ENCODE assay signal across 20 cellular contexts in genomic region chr1:208084220-208084619, GRCh38.
DNase-seq lines count a peak whose midpoint lies in the region; ATAC-seq, FAIRE-seq and TF ChIP-seq lines count a peak whose summit lies in the region.
"Had no signal": no experiment of that assay in that cellular context is flagged by ENCODE, and none has a peak within 500 bp of the region (broad histone marks: within the 10 kb centered on the region; RNA-seq: fewer than 3 reads in every experiment).

No MANE protein-coding gene starts in this region.

- H3K79me1 ChIP-seq in H1 (ENCODE audit: low read depth, low read length) (no peaks in the 10 kb centered on the region), mesendoderm (ENCODE audit: low read length) (no peaks in the 10 kb centered on the region)

- peaks cover 35% of the 10 kb centered on the region for H3K36me3 Mint-ChIP-seq in type B pancreatic cell
- H3K36me3 Mint-ChIP-seq: CD8-positive, alpha-beta T cell had no signal

- 94% methylated on average over 16 of the region's 16 CpGs; no CpG with 5 or more reads in 1 of the 2 experiments for WGBS in H1 (ENCODE audit: extremely low coverage in 1 of 2, insufficient coverage in 1 of 2, insufficient read length in 1 of 2, insufficient replicate concordance in 2 of 2, low coverage in 1 of 2, low lambda C conversion rate in 2 of 2, missing lambda C conversion rate in 1 of 2), 2 experiments
- no CpG with 5 or more reads among the region's 16 CpGs for WGBS in mesendoderm (ENCODE audit: extremely low coverage, insufficient coverage, low lambda C conversion rate)

- no peak for TF ChIP-seq EP300 in H1 (IDR thresholded peaks at IDR 0.05; ENCODE audit: borderline replicate concordance in 1 of 2, low read depth in 2 of 2, low read length in 2 of 2)

- no peaks in the 10 kb centered on the region for H3K9me3 Mint-ChIP-seq in type B pancreatic cell
- H3K9me3 Mint-ChIP-seq: CD14-positive monocyte; CD8-positive, alpha-beta T cell; GM23338; H9 had no signal

- intact Hi-C loops in posterior vena cava (cut with DNase I), result no loop called here
- intact Hi-C loops in left cardiac atrium (cut with DNase I), result no loop called here

- no peaks in the 10 kb centered on the region for H4K20me1 ChIP-seq in H1 (replicated peaks in 1 of 2; ENCODE audit: control insufficient read depth in 1 of 2, insufficient read depth in 2 of 2, low read length in 2 of 2)

- no peak overlapping the region for H4K8ac ChIP-seq in H1 (ENCODE audit: extremely low read depth, insufficient read depth, low read length)
- H4K8ac ChIP-seq in mesendoderm (ENCODE audit: low read depth, low read length), result peak overlapping the region; percentile 16

- H2BK20ac ChIP-seq in H1 (ENCODE audit: low read length), result no peak overlapping the region

- H4K5ac ChIP-seq in H1 (ENCODE audit: insufficient read length, low read depth, low read length), result no peak overlapping the region
- peak overlapping the region; percentile 75 for H4K5ac ChIP-seq in mesendoderm (ENCODE audit: low read length)

- H3K27me3 Mint-ChIP-seq in type B pancreatic cell, result no peaks in the 10 kb centered on the region

- no peak overlapping the region for H3K9ac ChIP-seq in H1 (replicated peaks in 1 of 4; ENCODE audit: extremely low read depth in 1 of 4, low read depth in 3 of 4, low read length in 3 of 4)
- peak overlapping the region; percentile 43 for H3K9ac ChIP-seq in mesendoderm (ENCODE audit: low read length)

- H3K18ac ChIP-seq in H1 (ENCODE audit: extremely low read depth, low read length) (no peak overlapping the region), mesendoderm (ENCODE audit: low read length) (peak overlapping the region; percentile 33)

- H4K91ac ChIP-seq in H1 (replicated peaks; ENCODE audit: insufficient read length, low read length), result peak overlapping the region; percentile 17

- no peaks in the 10 kb centered on the region for H3K9me3 ChIP-seq in H1 (ENCODE audit: insufficient read depth in 2 of 2, low read depth in 1 of 2, low read length in 1 of 2)

- H2AFZ ChIP-seq in H1 (ENCODE audit: low read length), result no peak overlapping the region

- H3K4ac ChIP-seq in H1 (replicated peaks; ENCODE audit: insufficient read length, low read depth, low read length) (no peak overlapping the region), mesendoderm (ENCODE audit: low read depth, low read length) (peak overlapping the region; percentile 28)

- H2AK5ac ChIP-seq in H1 (ENCODE audit: low read depth, low read length) (no peak overlapping the region), mesendoderm (ENCODE audit: low read length) (peak overlapping the region; percentile 75)

- 0 out of 2 replicates have a peak, but pooled peaks cover 1% of the 10 kb centered on the region for H3K23me2 ChIP-seq in H1 (ENCODE audit: low read depth, low read length)

- no peak for TF ChIP-seq RAD21 in H1 (IDR thresholded peaks at IDR 0.05 in 1 of 2, conservative IDR thresholded peaks at IDR 0.05 in 1 of 2; ENCODE audit: low read depth in 2 of 2, low read length in 2 of 2)

- peaks cover 0 to 4% (median 0%) of the 10 kb centered on the region in 4 experiments; a peak in 3 of 7 replicates for H3K27me3 ChIP-seq in H1 (replicated peaks in 1 of 4; ENCODE audit: control insufficient read depth in 3 of 4, extremely low read depth in 1 of 4, insufficient read depth in 3 of 4, low read length in 3 of 4)
- no peaks in the 10 kb centered on the region for H3K27me3 ChIP-seq in mesendoderm (ENCODE audit: insufficient read depth, low read length, poor library complexity)

- H3K79me2 ChIP-seq in H1 (ENCODE audit: control insufficient read depth in 1 of 2, insufficient read depth in 2 of 2, low read length in 2 of 2) (no peaks in the 10 kb centered on the region), mesendoderm (ENCODE audit: control insufficient read depth, insufficient read depth, low read length) (no peaks in the 10 kb centered on the region)

- TF ChIP-seq CTCF in H1 (IDR thresholded peaks at IDR 0.05; ENCODE audit: control extremely low read depth in 1 of 3, insufficient read depth in 1 of 3, low read depth in 1 of 3, low read length in 3 of 3) (no peak), type B pancreatic cell (conservative IDR thresholded peaks at IDR 0.05) (no peak)

- no peak for TF ChIP-seq POLR2A in H1 (IDR thresholded peaks at IDR 0.05; ENCODE audit: control extremely low read depth in 1 of 2, low read depth in 2 of 2, low read length in 2 of 2)

- H3K23ac ChIP-seq in H1 (ENCODE audit: insufficient read length) (no peak overlapping the region), mesendoderm (ENCODE audit: low read length) (no peak overlapping the region)

- POLR2A ChIA-PET in H1 (lab: Charles Lee; ENCODE audit: partially characterized antibody), result interaction anchor here (0.8 kb wide), 1 partner anchor 75 kb away, joined by 3 read pairs; no protein-coding TSS in a partner anchor

- H3K4me3 Mint-ChIP-seq in type B pancreatic cell, result no peak overlapping the region
- H3K4me3 Mint-ChIP-seq: CD8-positive, alpha-beta T cell; GM23338; H9 had no signal

- H2BK120ac ChIP-seq in H1 (replicated peaks; ENCODE audit: low read depth, low read length) (no peak overlapping the region), mesendoderm (ENCODE audit: low read depth, low read length) (peak overlapping the region; percentile 22)

- ATAC-seq in left cardiac atrium, result no peak
- ATAC-seq: CD8-positive, alpha-beta T cell had no signal

- H3K27ac Mint-ChIP-seq in type B pancreatic cell, result no peak overlapping the region
- H3K27ac Mint-ChIP-seq: CD14-positive monocyte; CD8-positive, alpha-beta T cell; GM23338 had no signal

- H3K36me3 ChIP-seq in H1 (ENCODE audit: control insufficient read depth in 2 of 4, insufficient read depth in 4 of 4, low read length in 3 of 4), result no peaks in the 10 kb centered on the region
- peaks cover 3% of the 10 kb centered on the region for H3K36me3 ChIP-seq in mesendoderm (ENCODE audit: control insufficient read depth, insufficient read depth, low read length)

- CTCF ChIA-PET in H1 (lab: Charles Lee; ENCODE audit: partially characterized antibody), result interaction anchor here (0.9 to 8.7 kb wide), 9 partner anchors 10 to 740 kb away, joined by 3 to 94 read pairs (median 4); no protein-coding TSS in a partner anchor

- FAIRE-seq in H1 (lab: Jason Lieb, UNC), result no peak
- FAIRE-seq: D721Med, G401.6, GM12891 had no signal

- peaks cover 2 to 6% (median 4%) of the 10 kb centered on the region in 4 experiments; a peak in 5 of 7 replicates for H3K4me1 ChIP-seq in H1 (replicated peaks in 1 of 4; ENCODE audit: control insufficient read depth in 3 of 4, insufficient read depth in 4 of 4, low read length in 3 of 4)
- H3K4me1 ChIP-seq in mesendoderm (ENCODE audit: control insufficient read depth, low read depth, low read length), result peaks cover 16% of the 10 kb centered on the region

- H3K4me3 ChIP-seq in H1 (ENCODE audit: extremely low read depth in 1 of 4, insufficient read depth in 2 of 4, low read depth in 3 of 4, low read length in 4 of 4) (no peak overlapping the region), mesendoderm (ENCODE audit: low read length) (no peak overlapping the region)
- H3K4me3 ChIP-seq: GM23338 had no signal

- no peak overlapping the region for H3K14ac ChIP-seq in H1 (ENCODE audit: insufficient read length)

- no peak overlapping the region for H2BK15ac ChIP-seq in H1 (ENCODE audit: low read length)
- H2BK15ac ChIP-seq in mesendoderm (replicated peaks; ENCODE audit: low read depth), result no peak overlapping the region

- peak overlapping the region; percentile 60; the same call in 1 of the 2 replicates for H2BK12ac ChIP-seq in H1 (ENCODE audit: low read depth, low read length)

- H3K4me2 ChIP-seq in H1 (ENCODE audit: insufficient read depth in 1 of 2, low read depth in 2 of 2, low read length in 2 of 2), result no peak overlapping the region
- no peak overlapping the region for H3K4me2 ChIP-seq in mesendoderm (ENCODE audit: low read length)
- H3K4me2 ChIP-seq: GM23338 had no signal

- H2BK5ac ChIP-seq in H1 (ENCODE audit: low read depth, low read length) (no peak overlapping the region), mesendoderm (ENCODE audit: low read length) (peak overlapping the region; percentile 98)

- no peak overlapping the region for H3K56ac ChIP-seq in H1 (replicated peaks; ENCODE audit: insufficient read length, low read depth, low read length)
- H3K56ac ChIP-seq in mesendoderm (ENCODE audit: low read length), result peak overlapping the region; percentile 88

- H3K27ac ChIP-seq in H1 (ENCODE audit: low read depth, low read length) (no peak overlapping the region), mesendoderm (ENCODE audit: low read depth, low read length) (peak overlapping the region; percentile 84)
- H3K27ac ChIP-seq: 22Rv1 had no signal

- H3K4me1 Mint-ChIP-seq in type B pancreatic cell (ENCODE audit: unreplicated experiment), result peaks cover 52% of the 10 kb centered on the region

- DNase-seq in NCI-H82 (lab: John Stamatoyannopoulos, UW), result peak; percentile 25
- no peak for DNase-seq in NCI-H82 treated with DMSO at 0.1 percent for 48 hours (lab: John Stamatoyannopoulos, UW; ENCODE audit: unreplicated experiment)
- no peak for DNase-seq in H1 (ENCODE audit: low read depth in 1 of 2, low spot score in 2 of 2)
- DNase-seq in mesendoderm, result no peak
- DNase-seq in posterior vena cava (ENCODE audit: low spot score), result peak; percentile 72
- DNase-seq in HuH-7.5 (ENCODE audit: low spot score), result no peak
- DNase-seq in type B pancreatic cell (ENCODE audit: extremely low spot score, unreplicated experiment), result no peak
- no peak for DNase-seq in left cardiac atrium
- DNase-seq: CD8-positive, alpha-beta T cell; COR-L47; DMS153; DMS79 treated with DMSO at 0.1 percent for 48 hours; EL; H9 had no signal

TF ChIP-seq in H1, 55 proteins besides CTCF, POLR2A, EP300 and RAD21:
- TF ChIP-seq SAP30 (IDR thresholded peaks at IDR 0.05; ENCODE audit: insufficient read depth, insufficient replicate concordance, low read length), result no peak
- no peak for TF ChIP-seq CEBPB (IDR thresholded peaks at IDR 0.05; ENCODE audit: low read depth, low read length)

Comparison
In these comparisons a context has a peak if more than half of its experiments do, and no peak if none do; other contexts are left out.
1. DNase-seq: peak in NCI-H82 (single experiment) and posterior vena cava (single experiment); none in NCI-H82 treated with DMSO at 0.1 percent for 48 hours (single experiment), H1 (0 of 2), mesendoderm (single experiment), HuH-7.5 (single experiment), type B pancreatic cell (single experiment) and left cardiac atrium (single experiment).